ENCODE assay signal across 18 cellular contexts in genomic region chrX:107619836-107620235, GRCh38.
"Had no signal": no experiment of that assay in that cellular context is flagged by ENCODE, and none has a peak within 500 bp of the region (broad histone marks: within the 10 kb centered on the region; RNA-seq: fewer than 3 reads in every experiment).

No MANE protein-coding gene starts in this region.

- H3K36me3 Mint-ChIP-seq: naive thymus-derived CD4-positive, alpha-beta T cell; stimulated activated naive B cell treated with anti-CD40 and anti-IgM and Interleukin-4, amounts not matched to agents 10 μg/mL and 1 μg/mL and 100 μg/mL, for 72 hours had no signal

- H3K4me3 ChIP-seq: colonic mucosa, lung, mucosa of descending colon, pancreas, tibial artery, vagina had no signal

- H3K9me3 Mint-ChIP-seq: activated naive CD4-positive, alpha-beta T cell treated with anti-CD3 and anti-CD28 coated beads for 36 hours; activated naive CD8-positive, alpha-beta T cell treated with anti-CD3 and anti-CD28 coated beads, Interleukin-2, amount 50 U/mL, for 24 hours; activated T-helper 2 cell treated with anti-CD3 and anti-CD28 coated beads, Interferon-gamma antibody, Interleukin-2, Interleukin-4, amounts not matched to agents 10 μg/mL and 5 μg/mL and 100 μg/mL, durations not matched to agents 14 hours and 24 hours and 36 hours; stimulated activated naive B cell treated with anti-CD40 and anti-IgM and Interleukin-4, amounts not matched to agents 10 μg/mL and 1 μg/mL and 100 μg/mL, for 72 hours had no signal

- H3K4me1 Mint-ChIP-seq: activated naive CD8-positive, alpha-beta T cell treated with anti-CD3 and anti-CD28 coated beads, Interleukin-2, amount 50 U/mL, for 24 hours; naive thymus-derived CD4-positive, alpha-beta T cell; stimulated activated naive B cell treated with anti-CD40 and anti-IgM and Interleukin-4, amounts not matched to agents 10 μg/mL and 1 μg/mL and 100 μg/mL, for 72 hours had no signal

- H3K4me3 Mint-ChIP-seq: activated naive CD4-positive, alpha-beta T cell treated with anti-CD3 and anti-CD28 coated beads for 36 hours; activated naive CD8-positive, alpha-beta T cell treated with anti-CD3 and anti-CD28 coated beads, Interleukin-2, amount 50 U/mL, for 24 hours; naive thymus-derived CD4-positive, alpha-beta T cell; stimulated activated naive B cell treated with anti-CD40 and anti-IgM and Interleukin-4, amounts not matched to agents 10 μg/mL and 1 μg/mL and 100 μg/mL, for 72 hours had no signal

- ATAC-seq: activated naive CD8-positive, alpha-beta T cell treated with anti-CD3 and anti-CD28 coated beads, Interleukin-2, amount 50 U/mL, for 24 hours; esophagus mucosa; left colon; mucosa of descending colon; naive thymus-derived CD4-positive, alpha-beta T cell; pancreas; stimulated activated naive B cell treated with anti-CD40 and anti-IgM and Interleukin-4, amounts not matched to agents 10 μg/mL and 1 μg/mL and 100 μg/mL, for 72 hours had no signal

- DNase-seq: activated CD4-positive, alpha-beta T cell treated with anti-CD3 and anti-CD28 coated beads, Interleukin-2, amount 50 U/mL, for 4 hours; activated CD4-positive, CD25-positive, alpha-beta regulatory T cell treated with anti-CD3 and anti-CD28 coated beads, Interleukin-2, amount 50 U/mL, for 72 hours; activated naive CD4-positive, alpha-beta T cell treated with anti-CD3 and anti-CD28 coated beads for 36 hours; activated naive CD8-positive, alpha-beta T cell treated with anti-CD3 and anti-CD28 coated beads, Interleukin-2, amount 50 U/mL, for 24 hours; central memory CD4-positive, alpha-beta T cell; colonic mucosa; foreskin fibroblast; left colon; mucosa of descending colon; naive thymus-derived CD4-positive, alpha-beta T cell; pancreas; stimulated activated CD4-positive, alpha-beta T cell treated with anti-CD3 and anti-CD28 coated beads, Interleukin-2, amount 100 ng/mL, for 48 hours; stimulated activated naive B cell treated with anti-CD40 and anti-IgM and Interleukin-4, amounts not matched to agents 10 μg/mL and 1 μg/mL and 100 μg/mL, for 72 hours; tibial artery had no signal

- H3K27me3 Mint-ChIP-seq: activated naive CD8-positive, alpha-beta T cell treated with anti-CD3 and anti-CD28 coated beads, Interleukin-2, amount 50 U/mL, for 24 hours; stimulated activated naive B cell treated with anti-CD40 and anti-IgM and Interleukin-4, amounts not matched to agents 10 μg/mL and 1 μg/mL and 100 μg/mL, for 72 hours had no signal

- H3K27ac Mint-ChIP-seq: activated naive CD4-positive, alpha-beta T cell treated with anti-CD3 and anti-CD28 coated beads for 36 hours; activated naive CD8-positive, alpha-beta T cell treated with anti-CD3 and anti-CD28 coated beads, Interleukin-2, amount 50 U/mL, for 24 hours; activated T-helper 2 cell treated with anti-CD3 and anti-CD28 coated beads, Interferon-gamma antibody, Interleukin-2, Interleukin-4, amounts not matched to agents 10 μg/mL and 5 μg/mL and 100 μg/mL, durations not matched to agents 14 hours and 24 hours and 36 hours; stimulated activated naive B cell treated with anti-CD40 and anti-IgM and Interleukin-4, amounts not matched to agents 10 μg/mL and 1 μg/mL and 100 μg/mL, for 72 hours had no signal
